1 cellular context compared by ENCODE assay signal in genomic region chr3:108008931-108009635, GRCh38.
TF ChIP-seq lines count a peak whose summit lies in the region.

No MANE protein-coding gene starts in this region.

TF ChIP-seq in SK-N-SH treated with all-trans-retinoic acid at 6 μM for 48 hours, 23 proteins besides CTCF, POLR2A, EP300 and RAD21:
- TF ChIP-seq, protein P1, sequence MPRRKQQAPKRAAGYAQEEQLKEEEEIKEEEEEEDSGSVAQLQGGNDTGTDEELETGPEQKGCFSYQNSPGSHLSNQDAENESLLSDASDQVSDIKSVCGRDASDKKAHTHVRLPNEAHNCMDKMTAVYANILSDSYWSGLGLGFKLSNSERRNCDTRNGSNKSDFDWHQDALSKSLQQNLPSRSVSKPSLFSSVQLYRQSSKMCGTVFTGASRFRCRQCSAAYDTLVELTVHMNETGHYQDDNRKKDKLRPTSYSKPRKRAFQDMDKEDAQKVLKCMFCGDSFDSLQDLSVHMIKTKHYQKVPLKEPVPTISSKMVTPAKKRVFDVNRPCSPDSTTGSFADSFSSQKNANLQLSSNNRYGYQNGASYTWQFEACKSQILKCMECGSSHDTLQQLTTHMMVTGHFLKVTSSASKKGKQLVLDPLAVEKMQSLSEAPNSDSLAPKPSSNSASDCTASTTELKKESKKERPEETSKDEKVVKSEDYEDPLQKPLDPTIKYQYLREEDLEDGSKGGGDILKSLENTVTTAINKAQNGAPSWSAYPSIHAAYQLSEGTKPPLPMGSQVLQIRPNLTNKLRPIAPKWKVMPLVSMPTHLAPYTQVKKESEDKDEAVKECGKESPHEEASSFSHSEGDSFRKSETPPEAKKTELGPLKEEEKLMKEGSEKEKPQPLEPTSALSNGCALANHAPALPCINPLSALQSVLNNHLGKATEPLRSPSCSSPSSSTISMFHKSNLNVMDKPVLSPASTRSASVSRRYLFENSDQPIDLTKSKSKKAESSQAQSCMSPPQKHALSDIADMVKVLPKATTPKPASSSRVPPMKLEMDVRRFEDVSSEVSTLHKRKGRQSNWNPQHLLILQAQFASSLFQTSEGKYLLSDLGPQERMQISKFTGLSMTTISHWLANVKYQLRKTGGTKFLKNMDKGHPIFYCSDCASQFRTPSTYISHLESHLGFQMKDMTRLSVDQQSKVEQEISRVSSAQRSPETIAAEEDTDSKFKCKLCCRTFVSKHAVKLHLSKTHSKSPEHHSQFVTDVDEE (CRISPR knock-in tag; IDR thresholded peaks at IDR 0.05), result no peak
